8 cellular contexts compared by ENCODE assay signal in genomic region chr2:239259603-239260298, GRCh38.
DNase-seq lines count a peak whose midpoint lies in the region; ATAC-seq and TF ChIP-seq lines count a peak whose summit lies in the region.

No MANE protein-coding gene starts in this region.

- peak overlapping the region; percentile 84 for H3K27ac Mint-ChIP-seq in activated naive CD8-positive, alpha-beta T cell treated with anti-CD3 and anti-CD28 coated beads, Interleukin-2, amount 50 U/mL, for 24 hours

- H3K4me1 ChIP-seq in smooth muscle cell (ENCODE audit: low read depth), result peaks cover 33% of the 10 kb centered on the region
- H3K4me1 ChIP-seq in neuronal stem cell (ENCODE audit: control insufficient read depth in 2 of 2, insufficient read depth in 1 of 2, low read depth in 1 of 2, low read length in 2 of 2), result peaks cover 8% of the 10 kb centered on the region in 2 donors

- WGBS in smooth muscle cell (ENCODE audit: low lambda C conversion rate), result 70% methylated on average over 18 of the region's 18 CpGs
- no CpG with 5 or more reads among the region's 18 CpGs for WGBS in neuronal stem cell (ENCODE audit: extremely low coverage in 2 of 2, insufficient read length in 2 of 2, insufficient replicate concordance in 1 of 2), 2 donors

- H3K27ac ChIP-seq in smooth muscle cell (ENCODE audit: low read depth), result peak overlapping the region; percentile 58
- H3K27ac ChIP-seq in neuronal stem cell (replicated peaks; ENCODE audit: low read length), result no peak overlapping the region

- H4K8ac ChIP-seq in neuronal stem cell (ENCODE audit: low read depth, low read length), result no peak overlapping the region

- no peak overlapping the region for H3K4ac ChIP-seq in neuronal stem cell (ENCODE audit: low read length)

- H4K20me1 ChIP-seq in smooth muscle cell (ENCODE audit: low read depth), result peaks cover 7% of the 10 kb centered on the region

- no peaks in the 10 kb centered on the region for H3K27me3 ChIP-seq in smooth muscle cell (ENCODE audit: low read depth)
- H3K27me3 ChIP-seq in neuronal stem cell (ENCODE audit: control insufficient read depth in 3 of 3, insufficient read depth in 3 of 3, low read depth in 1 of 3, low read length in 3 of 3), result no peaks in the 10 kb centered on the region

- H3K9ac ChIP-seq in smooth muscle cell (ENCODE audit: low read depth), result peak overlapping the region; percentile 13
- no peak overlapping the region for H3K9ac ChIP-seq in neuronal stem cell (ENCODE audit: low read depth, low read length, poor library complexity)

- DNase-seq in activated naive CD8-positive, alpha-beta T cell treated with anti-CD3 and anti-CD28 coated beads, Interleukin-2, amount 50 U/mL, for 24 hours, result no peak
- DNase-seq in smooth muscle cell (lab: John Stamatoyannopoulos, UW; ENCODE audit: unreplicated experiment) (no peak), foreskin melanocyte (no peak), neuronal stem cell (ENCODE audit: low spot score) (no peak), GM19240 (ENCODE audit: insufficient read length, low spot score) (no peak), NCI-H2227 (lab: John Stamatoyannopoulos, UW; ENCODE audit: unreplicated experiment) (no peak)

- H3F3A ChIP-seq in smooth muscle cell (ENCODE audit: low read depth), result peaks cover 19% of the 10 kb centered on the region

- H3K9me3 Mint-ChIP-seq in activated naive CD8-positive, alpha-beta T cell treated with anti-CD3 and anti-CD28 coated beads, Interleukin-2, amount 50 U/mL, for 24 hours, result peaks cover 8% of the 10 kb centered on the region

- H3K14ac ChIP-seq in neuronal stem cell (ENCODE audit: low read length), result no peak overlapping the region

- H2AFZ ChIP-seq in smooth muscle cell (ENCODE audit: low read depth) (no peak overlapping the region), neuronal stem cell (ENCODE audit: low read length) (no peak overlapping the region)

- peaks cover 15% of the 10 kb centered on the region for H3K79me1 ChIP-seq in neuronal stem cell (ENCODE audit: low read depth, low read length)

- peaks cover 2% of the 10 kb centered on the region for H3K27me3 Mint-ChIP-seq in activated naive CD8-positive, alpha-beta T cell treated with anti-CD3 and anti-CD28 coated beads, Interleukin-2, amount 50 U/mL, for 24 hours

- no peak overlapping the region for H2BK12ac ChIP-seq in neuronal stem cell (ENCODE audit: low read length)

- ATAC-seq in GM19395 (IDR thresholded peaks at IDR 0.05; ENCODE audit: unreplicated experiment), result peak; percentile 63
- ATAC-seq in HG03378 (IDR thresholded peaks at IDR 0.05; ENCODE audit: unreplicated experiment), result peak; percentile 48
- peak; percentile 53 for ATAC-seq in activated naive CD8-positive, alpha-beta T cell treated with anti-CD3 and anti-CD28 coated beads, Interleukin-2, amount 50 U/mL, for 24 hours

- H2AK5ac ChIP-seq in neuronal stem cell (ENCODE audit: low read depth, low read length), result no peak overlapping the region

- H3K79me2 ChIP-seq in smooth muscle cell (ENCODE audit: low read depth), result peaks cover 42% of the 10 kb centered on the region

- no peak overlapping the region for H3K18ac ChIP-seq in neuronal stem cell (ENCODE audit: low read length)

- H2BK15ac ChIP-seq in neuronal stem cell (ENCODE audit: low read length), result no peak overlapping the region

- H3K36me3 ChIP-seq in smooth muscle cell (ENCODE audit: low read depth) (no peaks in the 10 kb centered on the region), neuronal stem cell (replicated peaks in 1 of 2; ENCODE audit: control insufficient read depth in 2 of 2, insufficient read depth in 2 of 2, low read length in 2 of 2) (no peaks in the 10 kb centered on the region)

- H3K4me3 ChIP-seq in smooth muscle cell, result no peak overlapping the region
- no peak overlapping the region for H3K4me3 ChIP-seq in neuronal stem cell (ENCODE audit: low read length in 2 of 2)

- H3K36me3 Mint-ChIP-seq in activated naive CD8-positive, alpha-beta T cell treated with anti-CD3 and anti-CD28 coated beads, Interleukin-2, amount 50 U/mL, for 24 hours (ENCODE audit: low read depth), result peaks cover 5% of the 10 kb centered on the region

- peaks cover 85% of the 10 kb centered on the region for H3K4me1 Mint-ChIP-seq in activated naive CD8-positive, alpha-beta T cell treated with anti-CD3 and anti-CD28 coated beads, Interleukin-2, amount 50 U/mL, for 24 hours

- no peak overlapping the region for H4K91ac ChIP-seq in neuronal stem cell (ENCODE audit: low read depth, low read length, poor library complexity)

- no peak for TF ChIP-seq CTCF in smooth muscle cell (IDR thresholded peaks at IDR 0.05; ENCODE audit: borderline replicate concordance, insufficient read depth, poor library complexity, severe bottlenecking)

- H3K23ac ChIP-seq in neuronal stem cell (ENCODE audit: low read depth, low read length, poor library complexity), result no peak overlapping the region

- H2BK120ac ChIP-seq in neuronal stem cell (ENCODE audit: low read depth, low read length), result no peak overlapping the region

- H3K4me3 Mint-ChIP-seq in activated naive CD8-positive, alpha-beta T cell treated with anti-CD3 and anti-CD28 coated beads, Interleukin-2, amount 50 U/mL, for 24 hours, result peak overlapping the region; percentile 64

- H3K9me3 ChIP-seq in smooth muscle cell (replicated peaks; ENCODE audit: low read depth), result no peaks in the 10 kb centered on the region
- H3K9me3 ChIP-seq in neuronal stem cell (replicated peaks in 1 of 2; ENCODE audit: control insufficient read depth in 2 of 2, insufficient read depth in 1 of 2, low read depth in 1 of 2, low read length in 2 of 2), result peaks cover 3 to 14% of the 10 kb centered on the region in 2 donors

- H2BK5ac ChIP-seq in neuronal stem cell (ENCODE audit: low read length), result no peak overlapping the region

- H3K4me2 ChIP-seq in smooth muscle cell (peak overlapping the region; percentile 63), neuronal stem cell (ENCODE audit: insufficient read depth, low read length, poor library complexity, severe bottlenecking) (no peak overlapping the region)
